ENCODE assay signal across 11 cellular contexts in the genomic region with DNA sequence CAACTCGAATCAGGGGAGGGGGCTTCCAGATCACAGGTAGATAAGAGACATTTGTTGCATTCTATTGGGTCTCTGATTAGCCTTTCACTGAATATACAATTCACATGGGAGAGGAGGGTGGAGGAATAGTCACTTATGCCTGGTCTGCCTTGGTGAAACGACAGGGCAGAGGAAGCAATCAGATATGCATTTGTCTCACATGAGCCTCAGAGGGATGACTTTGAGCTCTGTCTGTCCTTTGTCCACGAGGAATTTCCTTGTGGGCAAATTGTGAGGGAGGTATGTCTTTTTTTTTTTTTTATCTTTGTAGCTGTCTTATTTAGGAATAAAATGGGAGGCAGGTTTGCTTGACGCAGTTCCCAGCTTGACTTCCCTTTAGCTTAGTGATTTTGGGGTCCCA. TPM values are rescaled to one million over a fixed set of nuclear protein-coding genes. Genes with fewer than 3 reads are reported as not detected.
DNase-seq lines count a peak whose midpoint lies in the region; ATAC-seq and TF ChIP-seq lines count a peak whose summit lies in the region.
"Had no signal": no experiment of that assay in that cellular context is flagged by ENCODE, and none has a peak within 500 bp of the region (broad histone marks: within the 10 kb centered on the region; RNA-seq: fewer than 3 reads in every experiment).

No MANE protein-coding gene starts in this region.

- no TSS peak for BruUV-seq in MCF 10A (replicated peaks; lab: Mats Ljungman, UMichigan)

- no peaks in the 10 kb centered on the region for H3K36me3 Mint-ChIP-seq in CD4-positive, alpha-beta T cell (ENCODE audit: low read depth)
- H3K36me3 Mint-ChIP-seq in IgD-negative memory B cell: no peaks in the 10 kb centered on the region
- H3K36me3 Mint-ChIP-seq in MCF 10A (ENCODE audit: insufficient read depth, unreplicated experiment): no peaks in the 10 kb centered on the region
- H3K36me3 Mint-ChIP-seq in naive thymus-derived CD8-positive, alpha-beta T cell: no peaks in the 10 kb centered on the region

- H3K9me3 ChIP-seq in CD4-positive, alpha-beta T cell (ENCODE audit: control insufficient read depth, low read length): no peaks in the 10 kb centered on the region
- H3K9me3 ChIP-seq: prostate gland had no signal

- no peak for ATAC-seq in CD4-positive, alpha-beta T cell (ENCODE audit: poor library complexity)
- no peak for ATAC-seq in naive thymus-derived CD8-positive, alpha-beta T cell
- ATAC-seq in GM18870 (IDR thresholded peaks at IDR 0.05; ENCODE audit: unreplicated experiment) (no peak), GM19351 (IDR thresholded peaks at IDR 0.05; ENCODE audit: unreplicated experiment) (no peak)

- peaks cover 54% of the 10 kb centered on the region for H3K4me1 Mint-ChIP-seq in CD4-positive, alpha-beta T cell (ENCODE audit: low read depth)
- H3K4me1 Mint-ChIP-seq in IgD-negative memory B cell: peaks cover 25 to 49% (median 40%) of the 10 kb centered on the region in 3 donors
- H3K4me1 Mint-ChIP-seq in MCF 10A (ENCODE audit: insufficient read depth, unreplicated experiment): peaks cover 12% of the 10 kb centered on the region
- peaks cover 10 to 53% (median 45%) of the 10 kb centered on the region in 4 donors for H3K4me1 Mint-ChIP-seq in naive thymus-derived CD8-positive, alpha-beta T cell

- no peak for TF ChIP-seq CTCF in CD4-positive, alpha-beta T cell (IDR thresholded peaks at IDR 0.05)
- TF ChIP-seq CTCF in MCF 10A (IDR thresholded peaks at IDR 0.05; ENCODE audit: unreplicated experiment): no peak

- CTCF ChIA-PET in CD4-positive, alpha-beta T cell (lab: Charles Lee): interaction anchor here (0.6 to 5.7 kb wide), 59 partner anchors 8 to 1082 kb away, joined by 3 to 181 read pairs (median 5); a partner anchor contains a TSS
- CTCF ChIA-PET in MCF 10A (lab: Yijun Ruan, JAX): interaction anchor here (0.6 to 8.2 kb wide), 75 partner anchors 8 to 1035 kb away, joined by 3 to 241 read pairs (median 4); no protein-coding TSS in a partner anchor

- POLR2A ChIA-PET in CD4-positive, alpha-beta T cell (lab: Charles Lee): interaction anchor here (0.5 to 17.7 kb wide), 15 partner anchors 11 to 744 kb away, joined by 3 to 1050 read pairs (median 5); a partner anchor contains a TSS
- POLR2A ChIA-PET in MCF 10A (lab: Yijun Ruan, JAX): interaction anchor here (0.8 to 2.9 kb wide), 7 partner anchors 29 to 544 kb away, joined by 3 to 23 read pairs (median 3); a partner anchor contains a TSS
- POLR2A ChIA-PET in naive thymus-derived CD8-positive, alpha-beta T cell (lab: Charles Lee): interaction anchor here (0.9 to 17.8 kb wide), 8 partner anchors 11 to 542 kb away, joined by 3 to 1336 read pairs (median 5); a partner anchor contains a TSS

- no peak for DNase-seq in CD4-positive, alpha-beta T cell
- no peak for DNase-seq in MCF 10A (ENCODE audit: unreplicated experiment)
- DNase-seq in naive thymus-derived CD8-positive, alpha-beta T cell: no peak
- no peak for DNase-seq in KG1 (lab: John Stamatoyannopoulos, UW)
- no peak for DNase-seq in GF-D8 (lab: John Stamatoyannopoulos, UW)

- H3K27me3 Mint-ChIP-seq in CD4-positive, alpha-beta T cell: no peaks in the 10 kb centered on the region
- H3K27me3 Mint-ChIP-seq in IgD-negative memory B cell: peaks cover 7% of the 10 kb centered on the region
- peaks cover 33% of the 10 kb centered on the region for H3K27me3 Mint-ChIP-seq in MCF 10A (ENCODE audit: insufficient read depth, unreplicated experiment)
- H3K27me3 Mint-ChIP-seq in naive thymus-derived CD8-positive, alpha-beta T cell: no peaks in the 10 kb centered on the region

- peak overlapping the region; percentile 95 for H3K27ac Mint-ChIP-seq in CD4-positive, alpha-beta T cell
- peak overlapping the region in 2 of 3 donors; percentile 41 to 79 for H3K27ac Mint-ChIP-seq in IgD-negative memory B cell
- H3K27ac Mint-ChIP-seq in MCF 10A (ENCODE audit: low read depth, unreplicated experiment): peak overlapping the region; percentile 80
- peak overlapping the region in 9 of 10 donors; percentile 91 to 99 (median 96) for H3K27ac Mint-ChIP-seq in naive thymus-derived CD8-positive, alpha-beta T cell

- no peaks in the 10 kb centered on the region for H3K9me3 Mint-ChIP-seq in CD4-positive, alpha-beta T cell
- H3K9me3 Mint-ChIP-seq in IgD-negative memory B cell: no peaks in the 10 kb centered on the region
- H3K9me3 Mint-ChIP-seq in MCF 10A (ENCODE audit: unreplicated experiment): no peaks in the 10 kb centered on the region
- H3K9me3 Mint-ChIP-seq in naive thymus-derived CD8-positive, alpha-beta T cell: no peaks in the 10 kb centered on the region

- H3K27me3 ChIP-seq in CD4-positive, alpha-beta T cell (ENCODE audit: control insufficient read depth, insufficient read depth, low read length): no peaks in the 10 kb centered on the region

- no peak overlapping the region for H3K4me3 Mint-ChIP-seq in CD4-positive, alpha-beta T cell
- H3K4me3 Mint-ChIP-seq in IgD-negative memory B cell (peak overlapping the region in 1 of 4 donors; percentile 41), MCF 10A (ENCODE audit: unreplicated experiment) (no peak overlapping the region)
- peak overlapping the region in 2 of 10 donors; percentile 66 to 67 for H3K4me3 Mint-ChIP-seq in naive thymus-derived CD8-positive, alpha-beta T cell

- intact Hi-C loops in CD4-positive, alpha-beta T cell (cut with DNase I, micrococcal nuclease): loop anchor here in 1 of 2 experiments (1.0 to 10.0 kb wide), 4 partner anchors 146 to 701 kb away; no protein-coding TSS in a partner anchor
- intact Hi-C loops in MCF 10A (cut with micrococcal nuclease): loop anchor here (2.0 to 10.0 kb wide), 2 partner anchors 168 to 452 kb away; no protein-coding TSS in a partner anchor

- no peak overlapping the region for H3K27ac ChIP-seq in CD4-positive, alpha-beta T cell (ENCODE audit: low read depth, low read length)

RNA-seq across cellular contexts. Expression of a gene that starts 28.5 kb away (rescaled TPM):
- total RNA-seq in CD4-positive, alpha-beta T cell: 1,000 to 10,000 TPM; 2,621 to 2,738 TPM
- 19,114 TPM for polyA plus RNA-seq in IgD-negative memory B cell
- total RNA-seq in MCF 10A (2022): 801 and 901 TPM in 2 replicates
- total RNA-seq in naive thymus-derived CD8-positive, alpha-beta T cell: 1,000 to 10,000 TPM; 4,350 to 4,478 TPM
- polyA plus RNA-seq in naive thymus-derived CD8-positive, alpha-beta T cell: over 10,000 TPM; 23,903 to 30,039 (median 28,786) TPM

RNA-seq across cellular contexts. Expression of a gene that starts 40.0 kb away (rescaled TPM):
- under 1 TPM; 0.08 TPM for total RNA-seq in CD4-positive, alpha-beta T cell
- polyA plus RNA-seq in IgD-negative memory B cell: 0.20 TPM
- total RNA-seq in MCF 10A (2022): not detected in 2 replicates
- under 1 TPM; 0.21 to 0.22 TPM for total RNA-seq in naive thymus-derived CD8-positive, alpha-beta T cell
- polyA plus RNA-seq in naive thymus-derived CD8-positive, alpha-beta T cell: not detected
- total RNA-seq: fibroblast of villous mesenchyme, H4 had no signal
